Comparison of ENCODE assay signal across 11 cellular contexts in the genomic region with DNA sequence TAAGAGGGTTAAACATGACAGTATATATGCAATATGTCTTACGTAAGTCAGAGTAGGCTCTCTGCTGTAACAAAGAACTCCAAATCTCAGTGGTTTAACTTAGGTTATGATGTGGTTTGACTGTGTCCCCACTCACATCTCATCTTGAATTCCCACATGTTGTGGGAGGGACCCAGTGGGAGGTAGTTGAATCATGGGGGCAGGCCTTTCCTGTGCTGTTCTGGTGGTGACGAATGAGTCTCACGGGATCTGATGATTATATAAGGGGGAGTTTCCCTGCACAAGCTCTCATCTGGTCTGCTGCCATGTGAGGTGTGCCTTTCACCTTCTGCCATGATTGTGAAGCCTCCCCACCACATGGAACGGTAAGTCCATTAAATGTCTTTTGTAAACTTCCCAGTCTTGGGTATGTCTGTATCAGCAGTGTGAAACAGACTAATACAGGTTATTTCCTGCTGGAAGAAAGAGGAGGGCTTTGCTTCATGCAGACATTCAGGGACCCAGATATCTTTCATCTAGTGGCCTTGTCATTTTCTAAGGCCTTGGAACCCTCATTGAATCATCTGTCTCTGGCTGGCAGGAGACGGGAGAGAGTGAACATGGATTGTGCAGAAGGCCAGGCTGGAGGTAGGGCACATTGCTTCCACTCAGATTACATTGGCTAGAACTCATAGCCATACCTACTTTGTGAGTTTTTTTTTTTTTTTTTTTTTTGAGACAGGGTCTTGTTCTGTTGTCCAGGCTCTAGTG.
DNase-seq lines count a peak whose midpoint lies in the region; ATAC-seq and TF ChIP-seq lines count a peak whose summit lies in the region.
"Had no signal": no experiment of that assay in that cellular context is flagged by ENCODE, and none has a peak within 500 bp of the region (broad histone marks: within the 10 kb centered on the region; RNA-seq: fewer than 3 reads in every experiment).

No MANE protein-coding gene starts in this region.

- POLR2A ChIA-PET in CD8-positive, alpha-beta memory T cell (lab: Charles Lee): no interaction called here

- no peak overlapping the region for H3K23ac ChIP-seq in neuronal stem cell (ENCODE audit: low read depth, low read length, poor library complexity)

- H3K36me3 Mint-ChIP-seq in CD8-positive, alpha-beta memory T cell: peaks cover 0 to 20% (median 2%) of the 10 kb centered on the region in 3 donors
- H3K36me3 Mint-ChIP-seq in activated naive CD4-positive, alpha-beta T cell treated with anti-CD3 and anti-CD28 coated beads, Interleukin-2, amount 50 U/mL, for 24 hours: peaks cover 15% of the 10 kb centered on the region

- H3K4me3 ChIP-seq in CD8-positive, alpha-beta memory T cell (ENCODE audit: low read length): no peak overlapping the region
- H3K4me3 ChIP-seq in neuronal stem cell (ENCODE audit: low read length in 2 of 2): no peak overlapping the region
- H3K4me3 ChIP-seq in HAP-1: no peak overlapping the region

- peak in 2 of 5 donors; percentile 7 to 22 for DNase-seq in CD8-positive, alpha-beta memory T cell
- DNase-seq in NCI-H2227 treated with DMSO at 0.1 percent for 48 hours (lab: John Stamatoyannopoulos, UW) (peak; percentile 38), neuronal stem cell (ENCODE audit: low spot score) (no peak), DMS 273 (lab: John Stamatoyannopoulos, UW; ENCODE audit: unreplicated experiment) (no peak), HAP-1 (ENCODE audit: low spot score in 2 of 2) (no peak)
- DNase-seq: hypothalamus, retina had no signal

- in situ Hi-C loops in HAP-1 (cut with MboI; ENCODE audit: low sequenced_read_pairs): loop anchor here (5.0 kb wide), 1 partner anchor 329 kb away; no protein-coding TSS in a partner anchor

- H3K4me1 Mint-ChIP-seq in CD8-positive, alpha-beta memory T cell: peaks cover 30 to 35% (median 32%) of the 10 kb centered on the region in 3 donors
- peaks cover 50% of the 10 kb centered on the region for H3K4me1 Mint-ChIP-seq in activated naive CD4-positive, alpha-beta T cell treated with anti-CD3 and anti-CD28 coated beads, Interleukin-2, amount 50 U/mL, for 24 hours

- H2BK120ac ChIP-seq in neuronal stem cell (ENCODE audit: low read depth, low read length): no peak overlapping the region

- no peak overlapping the region for H3K4ac ChIP-seq in neuronal stem cell (ENCODE audit: low read length)

- no peak for ATAC-seq in HG02973 (IDR thresholded peaks at IDR 0.05; ENCODE audit: unreplicated experiment)
- no peak for ATAC-seq in SK-N-SH treated with all-trans-retinoic acid at 6 μM for 48 hours

- no peaks in the 10 kb centered on the region for H3K27me3 ChIP-seq in CD8-positive, alpha-beta memory T cell (ENCODE audit: insufficient read depth, low read length, poor library complexity, severe bottlenecking)
- H3K27me3 ChIP-seq in neuronal stem cell (ENCODE audit: control insufficient read depth in 3 of 3, insufficient read depth in 3 of 3, low read depth in 1 of 3, low read length in 3 of 3) (no peaks in the 10 kb centered on the region), HAP-1 (ENCODE audit: low read depth) (no peaks in the 10 kb centered on the region)

- H3K36me3 ChIP-seq in CD8-positive, alpha-beta memory T cell (ENCODE audit: insufficient read depth, low read length): no peaks in the 10 kb centered on the region
- H3K36me3 ChIP-seq in neuronal stem cell (replicated peaks in 1 of 2; ENCODE audit: control insufficient read depth in 2 of 2, insufficient read depth in 2 of 2, low read length in 2 of 2): no peaks in the 10 kb centered on the region
- H3K36me3 ChIP-seq in HAP-1 (replicated peaks): no peaks in the 10 kb centered on the region

- no peaks in the 10 kb centered on the region for H3K9me3 ChIP-seq in CD8-positive, alpha-beta memory T cell (ENCODE audit: low read length)
- H3K9me3 ChIP-seq in neuronal stem cell (replicated peaks in 1 of 2; ENCODE audit: control insufficient read depth in 2 of 2, insufficient read depth in 1 of 2, low read depth in 1 of 2, low read length in 2 of 2) (no peaks in the 10 kb centered on the region), HAP-1 (no peaks in the 10 kb centered on the region)

- no peak overlapping the region for H2AFZ ChIP-seq in neuronal stem cell (ENCODE audit: low read length)

- H3K79me1 ChIP-seq in neuronal stem cell (ENCODE audit: low read depth, low read length): no peaks in the 10 kb centered on the region

- peak overlapping the region; percentile 41 for H4K91ac ChIP-seq in neuronal stem cell (ENCODE audit: low read depth, low read length, poor library complexity)

- no peak overlapping the region for H3K4me2 ChIP-seq in neuronal stem cell (ENCODE audit: insufficient read depth, low read length, poor library complexity, severe bottlenecking)

- H2AK5ac ChIP-seq in neuronal stem cell (ENCODE audit: low read depth, low read length): no peak overlapping the region

- no peaks in the 10 kb centered on the region for H3K27me3 Mint-ChIP-seq in CD8-positive, alpha-beta memory T cell
- H3K27me3 Mint-ChIP-seq in activated naive CD4-positive, alpha-beta T cell treated with anti-CD3 and anti-CD28 coated beads, Interleukin-2, amount 50 U/mL, for 24 hours: no peaks in the 10 kb centered on the region

- CTCF ChIA-PET in CD8-positive, alpha-beta memory T cell (lab: Charles Lee): no interaction called here

- H3K27ac ChIP-seq in CD8-positive, alpha-beta memory T cell (ENCODE audit: low read depth, low read length): no peak overlapping the region
- H3K27ac ChIP-seq in neuronal stem cell (replicated peaks; ENCODE audit: low read length): no peak overlapping the region

- H2BK12ac ChIP-seq in neuronal stem cell (ENCODE audit: low read length): no peak overlapping the region

- H3K27ac Mint-ChIP-seq in CD8-positive, alpha-beta memory T cell: peak overlapping the region in 5 of 8 donors; percentile 44 to 79 (median 73)
- H3K27ac Mint-ChIP-seq in activated naive CD4-positive, alpha-beta T cell treated with anti-CD3 and anti-CD28 coated beads, Interleukin-2, amount 50 U/mL, for 24 hours: peak overlapping the region; percentile 90
- H3K27ac Mint-ChIP-seq: activated T-helper 1 cell treated with anti-CD3 and anti-CD28 coated beads, Interleukin-12 subunit alpha, Interleukin-12 subunit beta, Interleukin-2, Interleukin-4 antibody, amounts not matched to agents 30 ng/mL and 10 ng/mL and 1 ng/mL, durations not matched to agents 14 hours and 24 hours and 36 hours had no signal

- peaks cover 4% of the 10 kb centered on the region for H3K4me1 ChIP-seq in CD8-positive, alpha-beta memory T cell (ENCODE audit: insufficient read depth, low read length)
- H3K4me1 ChIP-seq in neuronal stem cell (ENCODE audit: control insufficient read depth in 2 of 2, insufficient read depth in 1 of 2, low read depth in 1 of 2, low read length in 2 of 2): peaks cover 0 to 11% of the 10 kb centered on the region in 2 donors
- H3K4me1 ChIP-seq in HAP-1: peaks cover 29% of the 10 kb centered on the region

- H3K14ac ChIP-seq in neuronal stem cell (ENCODE audit: low read length): no peak overlapping the region

- H3K4me3 Mint-ChIP-seq in CD8-positive, alpha-beta memory T cell: peak overlapping the region in 2 of 7 donors; percentile 10 to 33
- H3K4me3 Mint-ChIP-seq in activated naive CD4-positive, alpha-beta T cell treated with anti-CD3 and anti-CD28 coated beads, Interleukin-2, amount 50 U/mL, for 24 hours: peak overlapping the region; percentile 75
- H3K4me3 Mint-ChIP-seq: activated T-helper 1 cell treated with anti-CD3 and anti-CD28 coated beads, Interleukin-12 subunit alpha, Interleukin-12 subunit beta, Interleukin-2, Interleukin-4 antibody, amounts not matched to agents 30 ng/mL and 10 ng/mL and 1 ng/mL, durations not matched to agents 14 hours and 24 hours and 36 hours had no signal

- H3K18ac ChIP-seq in neuronal stem cell (ENCODE audit: low read length): no peak overlapping the region

- no peaks in the 10 kb centered on the region for H3K9me3 Mint-ChIP-seq in CD8-positive, alpha-beta memory T cell
- H3K9me3 Mint-ChIP-seq in activated naive CD4-positive, alpha-beta T cell treated with anti-CD3 and anti-CD28 coated beads, Interleukin-2, amount 50 U/mL, for 24 hours: peaks cover 8% of the 10 kb centered on the region

- no peak overlapping the region for H2BK15ac ChIP-seq in neuronal stem cell (ENCODE audit: low read length)

- no peak overlapping the region for H4K8ac ChIP-seq in neuronal stem cell (ENCODE audit: low read depth, low read length)

- no peak overlapping the region for H3K9ac ChIP-seq in neuronal stem cell (ENCODE audit: low read depth, low read length, poor library complexity)

- H2BK5ac ChIP-seq in neuronal stem cell (ENCODE audit: low read length): no peak overlapping the region

- no CpG with 5 or more reads among the region's 5 CpGs for WGBS in neuronal stem cell (ENCODE audit: extremely low coverage in 2 of 2, insufficient read length in 2 of 2, insufficient replicate concordance in 1 of 2), 2 donors

TF ChIP-seq in SK-N-SH treated with all-trans-retinoic acid at 6 μM for 48 hours, 23 proteins besides CTCF, POLR2A, EP300 and RAD21:
- TF ChIP-seq ZFP3 (CRISPR knock-in tag; IDR thresholded peaks at IDR 0.05) (no peak), ARNTL (CRISPR knock-in tag; IDR thresholded peaks at IDR 0.05; ENCODE audit: borderline replicate concordance, low read depth) (no peak)
